In genomic region chr1:116677474-116678062, GRCh38 we compare ENCODE assay signal across 27 cellular contexts.
"Had no signal": no experiment of that assay in that cellular context is flagged by ENCODE, and none has a peak within 500 bp of the region (broad histone marks: within the 10 kb centered on the region; RNA-seq: fewer than 3 reads in every experiment).

No MANE protein-coding gene starts in this region.

- H3K27ac ChIP-seq: adrenal gland, KMS-11, Peyer's patch, RWPE1, SJCRH30, WERI-Rb-1 had no signal

- H3K4me3 ChIP-seq: adrenal gland, MG63, Peyer's patch, SJCRH30 had no signal

- H3K27ac Mint-ChIP-seq: activated CD4-positive, alpha-beta memory T cell treated with anti-CD3 and anti-CD28 coated beads, Interleukin-2, amount 10 ng/mL, durations not matched to agents 7 days and 5 days; activated CD4-positive, alpha-beta T cell treated with anti-CD3 and anti-CD28 coated beads for 36 hours; activated naive CD8-positive, alpha-beta T cell treated with anti-CD3 and anti-CD28 coated beads, Interleukin-2, amount 10 ng/mL, durations not matched to agents 7 days and 5 days; activated T-cell treated with anti-CD3 and anti-CD28 coated beads, Interleukin-2, amount 50 U/mL, for 72 hours; activated T-helper 2 cell treated with anti-CD3 and anti-CD28 coated beads, Interferon-gamma antibody, Interleukin-2, Interleukin-4, amounts not matched to agents 10 μg/mL and 5 μg/mL and 100 μg/mL, durations not matched to agents 14 hours and 24 hours and 36 hours had no signal

- H3K9me3 ChIP-seq: adrenal gland, Peyer's patch, SJCRH30, SK-N-SH had no signal

- H3K36me3 ChIP-seq: adrenal gland, MG63, Peyer's patch, SJCRH30, WERI-Rb-1 had no signal

- H3K9me3 Mint-ChIP-seq: activated CD4-positive, alpha-beta memory T cell treated with anti-CD3 and anti-CD28 coated beads, Interleukin-2, amount 10 ng/mL, durations not matched to agents 7 days and 5 days; activated naive CD8-positive, alpha-beta T cell treated with anti-CD3 and anti-CD28 coated beads, Interleukin-2, amount 10 ng/mL, durations not matched to agents 7 days and 5 days; activated T-cell treated with anti-CD3 and anti-CD28 coated beads, Interleukin-2, amount 50 U/mL, for 72 hours; activated T-helper 2 cell treated with anti-CD3 and anti-CD28 coated beads, Interferon-gamma antibody, Interleukin-2, Interleukin-4, amounts not matched to agents 10 μg/mL and 5 μg/mL and 100 μg/mL, durations not matched to agents 14 hours and 24 hours and 36 hours had no signal

- H3K4me3 Mint-ChIP-seq: activated CD4-positive, alpha-beta memory T cell treated with anti-CD3 and anti-CD28 coated beads, Interleukin-2, amount 10 ng/mL, durations not matched to agents 7 days and 5 days; activated CD4-positive, alpha-beta T cell treated with anti-CD3 and anti-CD28 coated beads for 36 hours; activated naive CD8-positive, alpha-beta T cell treated with anti-CD3 and anti-CD28 coated beads, Interleukin-2, amount 10 ng/mL, durations not matched to agents 7 days and 5 days; activated T-cell treated with anti-CD3 and anti-CD28 coated beads, Interleukin-2, amount 50 U/mL, for 72 hours had no signal

- H3K4me1 Mint-ChIP-seq: activated CD4-positive, alpha-beta T cell treated with anti-CD3 and anti-CD28 coated beads for 36 hours had no signal

- H3K9ac ChIP-seq: KMS-11, SK-N-SH had no signal

- H3K27me3 ChIP-seq: adrenal gland, MG63, Peyer's patch, SJCRH30 had no signal

- H3K4me2 ChIP-seq: KMS-11, SK-N-SH had no signal

- DNase-seq: activated CD4-positive, alpha-beta memory T cell treated with anti-CD3 and anti-CD28 coated beads, Interleukin-2, amount 10 ng/mL, durations not matched to agents 7 days and 5 days; activated CD4-positive, alpha-beta T cell treated with anti-CD3 and anti-CD28 coated beads for 36 hours; activated CD4-positive, alpha-beta T cell treated with anti-CD3 and anti-CD28 coated beads, Interleukin-2, amount 50 U/mL, for 1 hour; activated CD8-positive, alpha-beta memory T cell treated with anti-CD3 and anti-CD28 coated beads, Interleukin-2, amount 50 U/mL, for 4 hours; activated gamma-delta T cell treated with Interleukin-2 at 50 U/mL for 16 hours; activated naive CD4-positive, alpha-beta T cell treated with anti-CD3 and anti-CD28 coated beads, Interleukin-2, amount 50 U/mL, for 16 hours; activated naive CD8-positive, alpha-beta T cell treated with anti-CD3 and anti-CD28 coated beads, Interleukin-2, amount 10 ng/mL, durations not matched to agents 7 days and 5 days; activated T-cell treated with anti-CD3 and anti-CD28 coated beads, Interleukin-2, amount 50 U/mL, for 72 hours; adrenal gland; anterior cingulate cortex; caudate nucleus; MG63; MV-4-11; NCI-H1105; NCI-H1436; NCI-H187; NCI-H2081; NCI-H524; Peyer's patch; Right ventricle myocardium superior; SJCRH30; SK-N-SH; T-helper 1 cell; WERI-Rb-1 had no signal

- H3K36me3 Mint-ChIP-seq: activated naive CD8-positive, alpha-beta T cell treated with anti-CD3 and anti-CD28 coated beads, Interleukin-2, amount 10 ng/mL, durations not matched to agents 7 days and 5 days had no signal

- H3K4me1 ChIP-seq: adrenal gland, Peyer's patch had no signal
